ENCODE assay signal across 22 cellular contexts in genomic region chr12:43245947-43246346, GRCh38.
A peak's percentile ranks its signal among the peaks of the same experiment; 100 is the strongest.
DNase-seq lines count a peak whose midpoint lies in the region; ATAC-seq, FAIRE-seq and TF ChIP-seq lines count a peak whose summit lies in the region.
"Had no signal": no experiment of that assay in that cellular context is flagged by ENCODE, and none has a peak within 500 bp of the region (broad histone marks: within the 10 kb centered on the region; RNA-seq: fewer than 3 reads in every experiment).

No MANE protein-coding gene starts in this region.

- no peak overlapping the region for H4K8ac ChIP-seq in mesenchymal stem cell (ENCODE audit: low read length)

- no peak overlapping the region for H2AFZ ChIP-seq in MM.1S (ENCODE audit: low read length)
- no peak overlapping the region for H2AFZ ChIP-seq in GM12878 (ENCODE audit: control insufficient read depth, low read depth, low read length)
- no peak overlapping the region for H2AFZ ChIP-seq in mesenchymal stem cell (ENCODE audit: low read depth, low read length)

- WGBS in GM12878 (ENCODE audit: insufficient coverage, insufficient replicate concordance, low lambda C conversion rate, missing lambda C conversion rate), result 36% methylated on average over 3 of the region's 3 CpGs
- WGBS in mesenchymal stem cell, result 86% methylated on average over 2 of the region's 3 CpGs

- H3K36me3 Mint-ChIP-seq in nephron progenitor cell (ENCODE audit: low read depth), result no peaks in the 10 kb centered on the region
- H3K36me3 Mint-ChIP-seq: CD8-positive, alpha-beta T cell had no signal

- H3K79me2 ChIP-seq in MM.1S (ENCODE audit: low read length) (no peaks in the 10 kb centered on the region), GM12878 (ENCODE audit: control insufficient read depth, insufficient read depth, low read length) (no peaks in the 10 kb centered on the region)

- no peak overlapping the region for H3K4me2 ChIP-seq in MM.1S (ENCODE audit: low read depth, low read length)
- no peak overlapping the region for H3K4me2 ChIP-seq in GM12878 (ENCODE audit: control insufficient read depth, insufficient read depth)
- H3K4me2 ChIP-seq in mesenchymal stem cell (ENCODE audit: low read length, poor library complexity, severe bottlenecking), result no peak overlapping the region
- H3K4me2 ChIP-seq: A549; BLaER1 treated with 17β-estradiol and CSF1 and Interleukin-3, amounts not matched to agents 10 nM and 100 nM had no signal

- SMC1A ChIA-PET in GM12878 (lab: Charles Lee; ENCODE audit: uncharacterized antibody, unreplicated experiment), result interaction anchor here (0.6 to 1.2 kb wide), 2 partner anchors 9 to 419 kb away, joined by 3 to 4 read pairs; no protein-coding TSS in a partner anchor

- H3K14ac ChIP-seq in mesenchymal stem cell (ENCODE audit: low read length in 2 of 2), result no peak overlapping the region

- H3K9me3 Mint-ChIP-seq in nephron progenitor cell, result peaks cover 3% of the 10 kb centered on the region
- H3K9me3 Mint-ChIP-seq: CD4-positive, alpha-beta T cell had no signal

- no peak overlapping the region for H2BK15ac ChIP-seq in mesenchymal stem cell (ENCODE audit: low read depth, poor library complexity, severe bottlenecking)

- no peak overlapping the region for H3K18ac ChIP-seq in mesenchymal stem cell (ENCODE audit: low read depth in 1 of 2, low read length in 2 of 2)

- H3K27me3 ChIP-seq in MM.1S (replicated peaks; ENCODE audit: insufficient read depth, low read length) (no peaks in the 10 kb centered on the region), GM12878 (replicated peaks in 1 of 2; ENCODE audit: control insufficient read depth in 2 of 2, insufficient read depth in 2 of 2, low read length in 1 of 2) (no peaks in the 10 kb centered on the region), mesenchymal stem cell (ENCODE audit: control insufficient read depth in 1 of 2, insufficient read depth in 1 of 2, low read length in 2 of 2) (no peaks in the 10 kb centered on the region)
- H3K27me3 ChIP-seq: BLaER1 treated with 17β-estradiol and CSF1 and Interleukin-3, amounts not matched to agents 10 nM and 100 nM had no signal

- in situ Hi-C loops in GM12878 (cut with MboI), result no loop called here

- H3K36me3 ChIP-seq in MM.1S (replicated peaks; ENCODE audit: insufficient read depth, low read length) (no peaks in the 10 kb centered on the region), GM12878 (ENCODE audit: control insufficient read depth in 2 of 2, insufficient read depth in 2 of 2, low read length in 1 of 2) (no peaks in the 10 kb centered on the region), mesenchymal stem cell (ENCODE audit: control insufficient read depth in 1 of 2, insufficient read depth in 2 of 2, low read depth in 1 of 2, low read length in 2 of 2) (no peaks in the 10 kb centered on the region)
- H3K36me3 ChIP-seq: BLaER1 treated with 17β-estradiol and CSF1 and Interleukin-3, amounts not matched to agents 10 nM and 100 nM had no signal

- no peak overlapping the region for H4K91ac ChIP-seq in mesenchymal stem cell (ENCODE audit: low read length)

- TF ChIP-seq POLR2A in GM12878 (IDR thresholded peaks at IDR 0.05; ENCODE audit: low read depth, low read length), result no peak
- no peak for TF ChIP-seq POLR2A in H54 (IDR thresholded peaks at IDR 0.05; ENCODE audit: low read depth, low read length)

- H3K27ac Mint-ChIP-seq in nephron progenitor cell, result peak overlapping the region; percentile 64
- H3K27ac Mint-ChIP-seq: B cell; CD4-positive, alpha-beta T cell; CD8-positive, alpha-beta T cell had no signal

- no peak overlapping the region for H3K4ac ChIP-seq in mesenchymal stem cell (ENCODE audit: low read depth in 1 of 2, low read length in 2 of 2)

- H3K79me1 ChIP-seq in mesenchymal stem cell (replicated peaks; ENCODE audit: low read length, poor library complexity, severe bottlenecking), result no peaks in the 10 kb centered on the region

- peaks cover 43% of the 10 kb centered on the region for H3K4me1 Mint-ChIP-seq in nephron progenitor cell
- H3K4me1 Mint-ChIP-seq: B cell had no signal

- FAIRE-seq in GM12878 (lab: Jason Lieb, UNC) (no peak), H54 (lab: Jason Lieb, UNC) (no peak)
- FAIRE-seq: A549, D721Med, G401.6, GM12892, GM18507 had no signal

- peak overlapping the region; percentile 4 for H3K4me3 Mint-ChIP-seq in nephron progenitor cell
- H3K4me3 Mint-ChIP-seq: B cell; CD4-positive, alpha-beta T cell; CD8-positive, alpha-beta T cell had no signal

- no peaks in the 10 kb centered on the region for H3F3A ChIP-seq in MM.1S (ENCODE audit: insufficient read depth, low read length)

- H2BK120ac ChIP-seq in mesenchymal stem cell (ENCODE audit: low read depth, low read length), result no peak overlapping the region

- H3K4me1 ChIP-seq in MM.1S (ENCODE audit: low read length), result no peaks in the 10 kb centered on the region
- no peaks in the 10 kb centered on the region for H3K4me1 ChIP-seq in GM12878 (ENCODE audit: control insufficient read depth, insufficient read depth, low read length)
- no peaks in the 10 kb centered on the region for H3K4me1 ChIP-seq in mesenchymal stem cell (ENCODE audit: control insufficient read depth, insufficient read depth, low read depth, low read length)
- H3K4me1 ChIP-seq: A549; BLaER1 treated with 17β-estradiol and CSF1 and Interleukin-3, amounts not matched to agents 10 nM and 100 nM; Caco-2 had no signal

- no peaks in the 10 kb centered on the region for H3K9me2 ChIP-seq in MM.1S (replicated peaks; ENCODE audit: insufficient read depth, low read length)

- H3K9me3 ChIP-seq in MM.1S (replicated peaks; ENCODE audit: insufficient read depth, low read length), result no peaks in the 10 kb centered on the region
- H3K9me3 ChIP-seq in GM12878 (replicated peaks; ENCODE audit: control insufficient read depth, insufficient read depth, low read length), result no peaks in the 10 kb centered on the region
- H3K9me3 ChIP-seq in mesenchymal stem cell (ENCODE audit: control insufficient read depth, low read length), result no peaks in the 10 kb centered on the region
- H3K9me3 ChIP-seq: A549; BLaER1 treated with 17β-estradiol and CSF1 and Interleukin-3, amounts not matched to agents 10 nM and 100 nM; Caco-2 had no signal

- H2BK12ac ChIP-seq in mesenchymal stem cell (ENCODE audit: low read length in 2 of 2), result no peak overlapping the region

- H3K27me3 Mint-ChIP-seq in nephron progenitor cell (ENCODE audit: low read depth, poor library complexity), result no peaks in the 10 kb centered on the region
- H3K27me3 Mint-ChIP-seq: CD4-positive, alpha-beta T cell had no signal

- no peak for TF ChIP-seq EP300 in GM12878 (IDR thresholded peaks at IDR 0.05; ENCODE audit: borderline replicate concordance in 1 of 2, control insufficient read depth in 1 of 2, low read depth in 2 of 2, low read length in 2 of 2)

- BruUV-seq in GM12878 (replicated peaks; lab: Mats Ljungman, UMichigan), result no TSS peak

- H3K23ac ChIP-seq in mesenchymal stem cell (ENCODE audit: low read length in 2 of 2), result no peak overlapping the region

- intact Hi-C loops in GM12878 (cut with micrococcal nuclease; ENCODE audit: unreplicated experiment), result no loop called here

- H4K20me1 ChIP-seq in MM.1S (ENCODE audit: insufficient read depth, low read length) (no peaks in the 10 kb centered on the region), GM12878 (ENCODE audit: control insufficient read depth, insufficient read depth) (no peaks in the 10 kb centered on the region)
- H4K20me1 ChIP-seq: BLaER1 treated with 17β-estradiol and CSF1 and Interleukin-3, amounts not matched to agents 10 nM and 100 nM had no signal

- no peak overlapping the region for H3K9ac ChIP-seq in MM.1S (ENCODE audit: low read length)
- no peak overlapping the region for H3K9ac ChIP-seq in GM12878 (ENCODE audit: control insufficient read depth, insufficient read depth, low read length)
- no peak overlapping the region for H3K9ac ChIP-seq in mesenchymal stem cell (ENCODE audit: low read length)
- H3K9ac ChIP-seq: BLaER1 treated with 17β-estradiol and CSF1 and Interleukin-3, amounts not matched to agents 10 nM and 100 nM had no signal

- CTCF ChIA-PET in GM12878 (lab: Yijun Ruan, JAX), result no interaction called here

- DNase-seq in MM.1S (peak; percentile 7), GM12878 (ENCODE audit: low read depth, low spot score) (no peak), nephron progenitor cell (no peak), HuH-7.5 (ENCODE audit: low spot score) (no peak), mesenchymal stem cell (no peak), H54 (ENCODE audit: insufficient read length, low spot score) (no peak)
- DNase-seq: AML-193; Caco-2; Calu3; CD4-positive, alpha-beta T cell; CD8-positive, alpha-beta T cell; DMS79 treated with DMSO at 0.1 percent for 48 hours; GF-D8 had no signal

- TF ChIP-seq CTCF in MM.1S (IDR thresholded peaks at IDR 0.05; ENCODE audit: low read length) (no peak), GM12878 (IDR thresholded peaks at IDR 0.05 in 2 of 3, conservative IDR thresholded peaks at IDR 0.05 in 1 of 3; ENCODE audit: control insufficient read depth in 2 of 3, extremely low read depth in 1 of 3, insufficient read depth in 1 of 3, low read depth in 3 of 3, low read length in 3 of 3) (no peak), nephron progenitor cell (IDR thresholded peaks at IDR 0.05) (no peak)

- POLR2A ChIA-PET in GM12878 (lab: Charles Lee), result no interaction called here

- H2AK5ac ChIP-seq in mesenchymal stem cell (ENCODE audit: low read length, severe bottlenecking), result no peak overlapping the region

- RAD21 ChIA-PET in GM12878 (lab: Charles Lee; ENCODE audit: unreplicated experiment), result no interaction called here

- no peak for ATAC-seq in GM12878
- ATAC-seq: A549; CD8-positive, alpha-beta T cell had no signal

- no peak overlapping the region for H2BK5ac ChIP-seq in mesenchymal stem cell (ENCODE audit: low read depth, low read length, poor library complexity, severe bottlenecking)

- no peak overlapping the region for H3K4me3 ChIP-seq in MM.1S (ENCODE audit: low read length)
- H3K4me3 ChIP-seq in GM12878, result no peak overlapping the region
- no peak overlapping the region for H3K4me3 ChIP-seq in mesenchymal stem cell (ENCODE audit: insufficient read depth in 1 of 2, low read depth in 1 of 2, low read length in 2 of 2)
- H3K4me3 ChIP-seq: A549; BLaER1 treated with 17β-estradiol and CSF1 and Interleukin-3, amounts not matched to agents 10 nM and 100 nM had no signal

- TF ChIP-seq RAD21 in GM12878 (IDR thresholded peaks at IDR 0.05; ENCODE audit: insufficient read depth, low read depth, low read length), result no peak

- H3K27ac ChIP-seq in MM.1S (ENCODE audit: low read length), result no peak overlapping the region
- no peak overlapping the region for H3K27ac ChIP-seq in GM12878 (ENCODE audit: control insufficient read depth, insufficient read depth)
- no peak overlapping the region for H3K27ac ChIP-seq in mesenchymal stem cell (ENCODE audit: low read length, poor library complexity, severe bottlenecking)
- H3K27ac ChIP-seq: 22Rv1; A549; BLaER1 treated with 17β-estradiol and CSF1 and Interleukin-3, amounts not matched to agents 10 nM and 100 nM; C4-2B had no signal
